In the genomic region with DNA sequence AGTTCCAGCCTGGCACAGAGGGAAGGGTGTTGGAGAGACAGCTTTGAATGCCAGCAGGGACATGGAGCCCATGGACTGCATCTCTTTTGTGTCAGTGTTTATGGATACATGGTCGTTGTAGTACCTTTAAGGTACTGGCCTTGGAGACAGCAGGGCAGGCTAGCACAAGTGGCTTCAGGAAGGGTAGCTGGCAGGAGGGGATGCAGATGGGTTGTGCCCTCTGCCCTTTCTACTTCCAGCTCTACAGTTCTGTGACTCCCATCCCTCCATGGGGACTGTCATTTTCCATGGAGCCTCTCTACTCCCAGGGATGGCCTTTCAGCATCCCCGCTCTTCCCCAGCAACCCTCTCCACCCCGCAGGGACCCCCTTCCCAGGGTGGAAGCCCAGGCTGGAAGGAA, we compare ENCODE assay signal across 18 cellular contexts.
"Had no signal": no experiment of that assay in that cellular context is flagged by ENCODE, and none has a peak within 500 bp of the region (broad histone marks: within the 10 kb centered on the region; RNA-seq: fewer than 3 reads in every experiment).

No MANE protein-coding gene starts in this region.

- H3K36me3 ChIP-seq: gastroesophageal sphincter, prostate gland, upper lobe of left lung had no signal

- H3K9me3 ChIP-seq: gastroesophageal sphincter, prostate gland, upper lobe of left lung had no signal

- DNase-seq: activated CD4-positive, alpha-beta T cell treated with anti-CD3 and anti-CD28 coated beads, Interleukin-2, amount 10 ng/mL, durations not matched to agents 7 days and 5 days; activated CD4-positive, CD25-positive, alpha-beta regulatory T cell treated with anti-CD3 and anti-CD28 coated beads, Interleukin-2, amount 50 U/mL, for 72 hours; activated CD8-positive, alpha-beta T cell treated with anti-CD3 and anti-CD28 coated beads for 36 hours; activated naive CD4-positive, alpha-beta T cell treated with Interleukin-2 at 50 U/mL for 16 hours; activated T-cell treated with anti-CD3 and anti-CD28 coated beads, Interleukin-2, amount 50 U/mL, for 48 hours; cerebellar nuclear complex; effector memory CD8-positive, alpha-beta T cell; hypothalamus; mesendoderm; stimulated activated CD4-positive, alpha-beta T cell treated with anti-CD3 and anti-CD28 coated beads, Interleukin-2, amount 100 ng/mL, for 48 hours; stimulated activated CD8-positive, alpha-beta memory T cell treated with anti-CD3 and anti-CD28 coated beads, Interleukin-4, amount 100 ng/mL, for 48 hours; stimulated activated naive B cell treated with anti-CD40 and anti-IgM and Interleukin-4, amounts not matched to agents 10 μg/mL and 1 μg/mL and 100 μg/mL, for 72 hours; upper lobe of left lung had no signal

- H3K4me3 ChIP-seq: gastroesophageal sphincter, prostate gland, upper lobe of left lung had no signal

- H3K27ac ChIP-seq: gastroesophageal sphincter, prostate gland, upper lobe of left lung, VCaP had no signal

- H3K4me1 ChIP-seq: prostate gland had no signal

- ATAC-seq: activated CD8-positive, alpha-beta T cell treated with anti-CD3 and anti-CD28 coated beads for 36 hours; effector memory CD8-positive, alpha-beta T cell; gastroesophageal sphincter; naive thymus-derived CD4-positive, alpha-beta T cell; SK-N-SH treated with all-trans-retinoic acid at 6 μM for 48 hours; stimulated activated naive B cell treated with anti-CD40 and anti-IgM and Interleukin-4, amounts not matched to agents 10 μg/mL and 1 μg/mL and 100 μg/mL, for 72 hours had no signal
